8 cellular contexts compared by ENCODE assay signal in genomic region chr9:97923529-97924108, GRCh38. TPM values are rescaled to one million over a fixed set of nuclear protein-coding genes. Genes with fewer than 3 reads are reported as not detected.
DNase-seq lines count a peak whose midpoint lies in the region; ATAC-seq, FAIRE-seq and TF ChIP-seq lines count a peak whose summit lies in the region.

No MANE protein-coding gene starts in this region.

- POLR2A ChIA-PET in HCT116 (lab: Charles Lee): interaction anchor here (1.2 kb wide), 1 partner anchor 13 kb away, joined by 5 read pairs; no protein-coding TSS in a partner anchor

- H3K4me2 ChIP-seq in HCT116 (ENCODE audit: low read length) (peak overlapping the region; percentile 83), hepatocyte (peak overlapping the region; percentile 83)

- peak overlapping the region; percentile 95 for H3K4me3 Mint-ChIP-seq in T-helper 1 cell treated with Interleukin-12 subunit alpha and Interleukin-12 subunit beta and Interleukin-4 antibody, amounts not matched to agents 30 μg/mL and 1 μg/mL, for 36 hours

- H3K4me3 ChIP-seq in HCT116 (replicated peaks in 1 of 2; ENCODE audit: low read depth in 1 of 2, low read length in 2 of 2) (peak overlapping the region; percentile 67; a peak in 3 of 4 replicates), ascending aorta (peak overlapping the region; percentile 4 to 64), hepatocyte (no peak overlapping the region), skeletal muscle cell (ENCODE audit: low read depth, low read length) (peak overlapping the region; percentile 40)

- no peaks in the 10 kb centered on the region for H3K9me3 Mint-ChIP-seq in T-helper 1 cell treated with Interleukin-12 subunit alpha and Interleukin-12 subunit beta and Interleukin-4 antibody, amounts not matched to agents 30 μg/mL and 1 μg/mL, for 36 hours

- peaks cover 3% of the 10 kb centered on the region; the same call in 1 of the 2 replicates for H3K27me3 ChIP-seq in HCT116 (ENCODE audit: insufficient read depth, low read length)
- H3K27me3 ChIP-seq in ascending aorta: no peaks in the 10 kb centered on the region
- peaks cover 21% of the 10 kb centered on the region for H3K27me3 ChIP-seq in hepatocyte

- peak overlapping the region; percentile 89 for H2AFZ ChIP-seq in HCT116 (ENCODE audit: low read depth, low read length, poor library complexity, severe bottlenecking)
- H2AFZ ChIP-seq in hepatocyte: peak overlapping the region; percentile 55

- TF ChIP-seq CTCF in D721Med (IDR thresholded peaks at IDR 0.05; ENCODE audit: insufficient read depth, missing control alignments) (peak; percentile 73), HCT116 (IDR thresholded peaks at IDR 0.05 in 2 of 3, conservative IDR thresholded peaks at IDR 0.05 in 1 of 3; ENCODE audit: borderline replicate concordance in 1 of 3, insufficient read depth in 1 of 3, low read depth in 2 of 3, low read length in 2 of 3) (peak; percentile 65 to 99 (median 83)), ascending aorta (IDR thresholded peaks at IDR 0.05) (peak; percentile 63 to 76 (median 70)), hepatocyte (IDR thresholded peaks at IDR 0.05; ENCODE audit: poor library complexity) (peak; percentile 77)

- peaks cover 40% of the 10 kb centered on the region for H3K4me1 Mint-ChIP-seq in T-helper 1 cell treated with Interleukin-12 subunit alpha and Interleukin-12 subunit beta and Interleukin-4 antibody, amounts not matched to agents 30 μg/mL and 1 μg/mL, for 36 hours (ENCODE audit: low read depth)

- H3K9ac ChIP-seq in HCT116 (ENCODE audit: low read length): peak overlapping the region; percentile 69

- H3K27me3 Mint-ChIP-seq in T-helper 1 cell treated with Interleukin-12 subunit alpha and Interleukin-12 subunit beta and Interleukin-4 antibody, amounts not matched to agents 30 μg/mL and 1 μg/mL, for 36 hours (ENCODE audit: low read depth): peaks cover 3% of the 10 kb centered on the region

- intact Hi-C loops in HCT116 (cut with micrococcal nuclease) (loop anchor here (1.0 to 2.0 kb wide), 5 partner anchors 31 to 340 kb away; partner anchors contain the start of gene ANP32B), ascending aorta (cut with DNase I) (loop anchor here (1.0 to 5.0 kb wide), 10 partner anchors 111 to 1899 kb away; partner anchors contain the start of genes CORO2A, NANS, NR4A3 and TDRD7)

- H3K4me1 ChIP-seq in HCT116 (ENCODE audit: control insufficient read depth in 1 of 2, insufficient read depth in 2 of 2, low read length in 2 of 2) (peaks cover 4 to 17% of the 10 kb centered on the region in 2 experiments; a peak in 3 of 4 replicates), ascending aorta (peaks cover 3 to 19% of the 10 kb centered on the region in 2 donors), hepatocyte (ENCODE audit: insufficient read depth) (peaks cover 5% of the 10 kb centered on the region)

- no peaks in the 10 kb centered on the region for H3K9me3 ChIP-seq in HCT116 (ENCODE audit: control insufficient read depth in 1 of 2, insufficient read depth in 1 of 2, low read depth in 1 of 2, low read length in 2 of 2)
- H3K9me3 ChIP-seq in ascending aorta: no peaks in the 10 kb centered on the region
- no peaks in the 10 kb centered on the region for H3K9me3 ChIP-seq in hepatocyte (ENCODE audit: low read depth)

- TF ChIP-seq POLR2A in HCT116 (IDR thresholded peaks at IDR 0.05; ENCODE audit: borderline replicate concordance, extremely low read depth, insufficient read depth, insufficient read length): no peak

- peak; percentile 74 for TF ChIP-seq RAD21 in HCT116 (IDR thresholded peaks at IDR 0.05; ENCODE audit: low read depth)

- H3K27ac Mint-ChIP-seq in T-helper 1 cell treated with Interleukin-12 subunit alpha and Interleukin-12 subunit beta and Interleukin-4 antibody, amounts not matched to agents 30 μg/mL and 1 μg/mL, for 36 hours: peak overlapping the region; percentile 99

- H4K20me1 ChIP-seq in HCT116 (ENCODE audit: insufficient read depth) (no peaks in the 10 kb centered on the region), hepatocyte (ENCODE audit: insufficient read depth, poor library complexity, severe bottlenecking) (no peaks in the 10 kb centered on the region)

- DNase-seq in D721Med (ENCODE audit: insufficient read length, low spot score) (no peak), HCT116 (ENCODE audit: low read depth, low spot score) (peak; percentile 74), NCI-H146 treated with DMSO at 0.1 percent for 48 hours (lab: John Stamatoyannopoulos, UW; ENCODE audit: unreplicated experiment) (peak; percentile 55), ascending aorta (ENCODE audit: low spot score in 2 of 2) (peak; percentile 21 to 90), hepatocyte (ENCODE audit: low spot score) (peak; percentile 86), skeletal muscle cell (ENCODE audit: low read depth) (peak; percentile 40), mesenteric fat pad (ENCODE audit: low spot score) (no peak)

- CTCF ChIA-PET in HCT116 (lab: Charles Lee): interaction anchor here (0.8 to 3.3 kb wide), 13 partner anchors 9 to 340 kb away, joined by 3 to 20 read pairs (median 4); partner anchors contain the start of genes ANP32B, NANS and XPA

- H3K79me2 ChIP-seq in HCT116 (ENCODE audit: insufficient read depth, low read length): peaks cover 12% of the 10 kb centered on the region; the same call in 1 of the 2 replicates
- H3K79me2 ChIP-seq in hepatocyte: peaks cover 16% of the 10 kb centered on the region

- WGBS in hepatocyte (ENCODE audit: low lambda C conversion rate, missing lambda C conversion rate): 1% methylated on average over 8 of the region's 8 CpGs

- no TSS peak for BruUV-seq in HCT116 (replicated peaks; lab: Mats Ljungman, UMichigan)

- RAD21 ChIA-PET in HCT116 (lab: Charles Lee; ENCODE audit: low non-redundant PET in 1 of 2, low total read pairs in 2 of 2, uncharacterized antibody in 2 of 2, unreplicated experiment in 2 of 2): no interaction called here

- H3K36me3 ChIP-seq in HCT116 (ENCODE audit: control insufficient read depth in 1 of 2, insufficient read depth in 2 of 2, low read length in 2 of 2) (no peaks in the 10 kb centered on the region), ascending aorta (no peaks in the 10 kb centered on the region), hepatocyte (replicated peaks; ENCODE audit: insufficient read depth, low read depth) (no peaks in the 10 kb centered on the region)

- FAIRE-seq in D721Med (lab: Jason Lieb, UNC): no peak

- H3K9me2 ChIP-seq in HCT116 (ENCODE audit: insufficient read depth) (no peaks in the 10 kb centered on the region), hepatocyte (replicated peaks; ENCODE audit: insufficient read depth) (no peaks in the 10 kb centered on the region)

- H3K36me3 Mint-ChIP-seq in T-helper 1 cell treated with Interleukin-12 subunit alpha and Interleukin-12 subunit beta and Interleukin-4 antibody, amounts not matched to agents 30 μg/mL and 1 μg/mL, for 36 hours (ENCODE audit: low read depth): peaks cover 8% of the 10 kb centered on the region

- H3K27ac ChIP-seq in HCT116 (ENCODE audit: low read depth, low read length): peak overlapping the region; percentile 91; the same call in 1 of the 2 replicates
- H3K27ac ChIP-seq in ascending aorta: peak overlapping the region in 1 of 2 donors; percentile 94
- H3K27ac ChIP-seq in hepatocyte: no peak overlapping the region

- peak; percentile 57 for ATAC-seq in HCT116

TF ChIP-seq in HCT116, 20 proteins besides CTCF, POLR2A, EP300 and RAD21 (continues in another document):
- TF ChIP-seq YY1 (IDR thresholded peaks at IDR 0.05; ENCODE audit: extremely low read depth, insufficient replicate concordance, low read depth, low read length) (no peak), ELF1 (IDR thresholded peaks at IDR 0.05; ENCODE audit: borderline replicate concordance, low read depth) (no peak), POLR2AphosphoS5 (IDR thresholded peaks at IDR 0.05; ENCODE audit: low read depth, low read length) (no peak), SRF (IDR thresholded peaks at IDR 0.05; ENCODE audit: low read depth) (no peak), MAX (IDR thresholded peaks at IDR 0.05) (peak; percentile 52), CBX3 (IDR thresholded peaks at IDR 0.05; ENCODE audit: low read depth) (no peak; the same call in 1 of the 2 replicates), SIN3A (IDR thresholded peaks at IDR 0.05; ENCODE audit: low read depth) (0 out of 2 replicates have a peak, but pooled peaks have one; percentile 29), FOSL1 (IDR thresholded peaks at IDR 0.05; ENCODE audit: low read depth) (no peak), ATF3 (IDR thresholded peaks at IDR 0.05) (no peak)

RNA-seq across cellular contexts. Expression of gene TRMO, which starts 1.3 kb away (rescaled TPM):
- total RNA-seq in HCT116 (2021; ENCODE audit: unreplicated experiment) (10.2 TPM), ascending aorta (24.8 TPM), hepatocyte (17.9 and 22.6 TPM in 2 replicates), mesenteric fat pad (9.2 TPM)
- 6.0 and 8.1 TPM in 2 replicates for polyA plus RNA-seq in HCT116 (2012)
- 10.3 and 10.8 TPM in 2 replicates for polyA plus RNA-seq in hepatocyte

RNA-seq across cellular contexts. Expression of gene HEMGN, which starts 14.4 kb away (rescaled TPM):
- total RNA-seq in HCT116 (2021; ENCODE audit: unreplicated experiment) (not detected), ascending aorta (not detected), hepatocyte (not detected in 2 replicates), mesenteric fat pad (not detected)
- not detected in 2 replicates for polyA plus RNA-seq in HCT116 (2012)
- not detected in 2 replicates for polyA plus RNA-seq in hepatocyte

RNA-seq across cellular contexts. Expression of gene ANP32B, which starts 59.5 kb away (rescaled TPM):
- total RNA-seq in HCT116 (2021; ENCODE audit: unreplicated experiment) (206 TPM), ascending aorta (13.9 TPM), hepatocyte (15.4 and 18.5 TPM in 2 replicates), mesenteric fat pad (103 TPM)
- polyA plus RNA-seq in HCT116 (2012): 164 and 188 TPM in 2 replicates
- 64.3 and 75.3 TPM in 2 replicates for polyA plus RNA-seq in hepatocyte

Comparison
In these comparisons a context has a peak if more than half of its experiments do, and no peak if none do; other contexts are left out.
1. DNase-seq: peak in HCT116 (single experiment), NCI-H146 treated with DMSO at 0.1 percent for 48 hours (single experiment), ascending aorta (2 of 2), hepatocyte (single experiment) and skeletal muscle cell (single experiment); none in D721Med (single experiment) and mesenteric fat pad (single experiment).
2. Peak in every context shown above with its lines, with median percentiles within 50 percentile points of each other: CTCF ChIP-seq.